Comparison of ENCODE assay signal across 15 cellular contexts in the genomic region with DNA sequence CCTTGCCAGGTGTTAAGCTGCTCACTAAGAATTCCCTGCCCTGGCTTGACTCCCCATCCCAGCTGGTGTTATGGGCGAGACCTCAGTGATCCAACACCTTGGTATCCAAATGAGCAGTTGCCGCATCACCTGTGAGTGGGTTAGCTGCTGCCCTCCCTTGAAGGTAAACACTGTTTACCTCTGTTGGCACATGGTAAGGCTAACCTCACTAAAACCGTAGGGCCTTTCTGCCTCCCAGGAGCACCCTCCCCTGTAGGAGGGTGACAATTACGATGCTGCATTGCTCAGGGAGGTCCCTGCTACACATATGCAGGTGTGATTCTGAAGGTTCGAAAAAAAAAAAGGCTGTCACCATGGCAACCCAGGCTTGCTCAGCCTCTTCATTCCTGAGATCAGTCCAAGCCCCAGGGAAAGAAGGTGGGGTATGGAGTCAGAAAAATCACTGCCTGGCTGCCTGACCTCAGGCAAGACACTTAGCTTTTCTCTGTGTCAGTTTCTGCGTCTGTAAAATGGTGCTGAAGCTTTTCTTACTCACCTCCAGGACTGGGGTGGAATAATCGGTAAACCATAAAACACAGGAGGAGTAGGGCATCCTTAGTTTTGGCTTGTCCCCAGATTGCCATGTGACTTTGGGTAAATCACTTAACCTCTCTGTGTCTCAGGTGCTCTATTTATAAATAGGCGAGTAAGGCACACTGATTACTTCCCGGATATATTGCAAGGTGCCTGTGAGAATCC.
DNase-seq lines count a peak whose midpoint lies in the region; ATAC-seq and TF ChIP-seq lines count a peak whose summit lies in the region.
"Had no signal": no experiment of that assay in that cellular context is flagged by ENCODE, and none has a peak within 500 bp of the region (broad histone marks: within the 10 kb centered on the region; RNA-seq: fewer than 3 reads in every experiment).

No MANE protein-coding gene starts in this region.

- no peaks in the 10 kb centered on the region for H3K9me3 Mint-ChIP-seq in activated naive CD4-positive, alpha-beta T cell treated with anti-CD3 and anti-CD28 coated beads, Interleukin-2, amount 10 ng/mL, durations not matched to agents 7 days and 5 days
- H3K9me3 Mint-ChIP-seq: CD4-positive, alpha-beta T cell had no signal

- TF ChIP-seq CTCF in HEK293 (tag by site-specific recombination; IDR thresholded peaks at IDR 0.05) (no peak), RWPE2 (IDR thresholded peaks at IDR 0.05; ENCODE audit: poor library complexity, severe bottlenecking) (no peak), GM13977 (IDR thresholded peaks at IDR 0.05; ENCODE audit: extremely low read depth, insufficient read depth, missing control alignments) (no peak)

- H3K9me3 ChIP-seq in HEK293 (ENCODE audit: control insufficient read depth, insufficient read depth, low read depth, low read length) (no peaks in the 10 kb centered on the region), RWPE2 (ENCODE audit: severe bottlenecking) (no peaks in the 10 kb centered on the region)
- H3K9me3 ChIP-seq: colonic mucosa had no signal

- H3K4me1 ChIP-seq in HEK293 (ENCODE audit: control insufficient read depth, insufficient read depth, low read length) (peaks cover 8% of the 10 kb centered on the region), RWPE2 (ENCODE audit: insufficient read depth, poor library complexity, severe bottlenecking) (peaks cover 20% of the 10 kb centered on the region)
- H3K4me1 ChIP-seq: colonic mucosa had no signal

- H3K4me3 Mint-ChIP-seq in activated naive CD4-positive, alpha-beta T cell treated with anti-CD3 and anti-CD28 coated beads, Interleukin-2, amount 10 ng/mL, durations not matched to agents 7 days and 5 days: no peak overlapping the region
- H3K4me3 Mint-ChIP-seq: activated CD4-positive, alpha-beta T cell treated with anti-CD3 and anti-CD28 coated beads for 36 hours; CD4-positive, alpha-beta T cell; T-helper 17 cell had no signal

- POLR2A ChIA-PET in HEK293 (lab: Yijun Ruan, JAX): interaction anchor here (0.5 to 0.8 kb wide), 2 partner anchors 9 to 37 kb away, joined by 4 read pairs; no protein-coding TSS in a partner anchor

- H3K27ac ChIP-seq in HEK293 (ENCODE audit: extremely low read depth, low read depth, low read length) (no peak overlapping the region), RWPE2 (ENCODE audit: poor library complexity, severe bottlenecking) (no peak overlapping the region)
- H3K27ac ChIP-seq: colonic mucosa had no signal

- no peak overlapping the region for H3K4me3 ChIP-seq in HEK293 (ENCODE audit: low read depth, low read length)
- H3K4me3 ChIP-seq in RWPE2 (ENCODE audit: severe bottlenecking): no peak overlapping the region
- H3K4me3 ChIP-seq: colonic mucosa had no signal

- in situ Hi-C loops in GM13977 (cut with MboI; ENCODE audit: low pct_unique_long_range_greater_than_20kb, low sequenced_read_pairs, unreplicated experiment): loop anchor here (10.0 kb wide), 1 partner anchor 65 kb away; no protein-coding TSS in a partner anchor

- H3K36me3 ChIP-seq in HEK293 (ENCODE audit: control insufficient read depth in 2 of 2, insufficient read depth in 1 of 2, low read length in 2 of 2) (no peaks in the 10 kb centered on the region), RWPE2 (ENCODE audit: low read depth) (no peaks in the 10 kb centered on the region)
- H3K36me3 ChIP-seq: colonic mucosa had no signal

- CTCF ChIA-PET in HEK293 (lab: Yijun Ruan, JAX): interaction anchor here (0.7 to 11.4 kb wide), 7 partner anchors 9 to 766 kb away, joined by 3 to 142 read pairs (median 4); no protein-coding TSS in a partner anchor
- CTCF ChIA-PET in activated naive CD4-positive, alpha-beta T cell treated with anti-CD3 and anti-CD28 coated beads, Interleukin-2, amount 10 ng/mL, durations not matched to agents 7 days and 5 days (lab: Charles Lee): interaction anchor here (0.8 to 2.0 kb wide), 2 partner anchors 13 to 27 kb away, joined by 3 to 9 read pairs; no protein-coding TSS in a partner anchor

- H3K27me3 Mint-ChIP-seq in activated naive CD4-positive, alpha-beta T cell treated with anti-CD3 and anti-CD28 coated beads, Interleukin-2, amount 10 ng/mL, durations not matched to agents 7 days and 5 days: peaks cover 49% of the 10 kb centered on the region

- DNase-seq in NCI-H187 (lab: John Stamatoyannopoulos, UW) (peak; percentile 57 to 85), RWPE2 (ENCODE audit: low spot score) (no peak), kidney tubule cell (ENCODE audit: low spot score) (peak; percentile 72), epidermal melanocyte (ENCODE audit: insufficient read length, low spot score) (no peak), GM13977 (ENCODE audit: low spot score) (no peak)
- no peak for DNase-seq in activated naive CD4-positive, alpha-beta T cell treated with anti-CD3 and anti-CD28 coated beads, Interleukin-2, amount 10 ng/mL, durations not matched to agents 7 days and 5 days
- DNase-seq: activated CD4-positive, alpha-beta T cell treated with anti-CD3 and anti-CD28 coated beads for 36 hours; activated T-cell treated with anti-CD3 and anti-CD28 coated beads, Interleukin-2, amount 50 U/mL, for 1 hour; CD4-positive, alpha-beta T cell; colonic mucosa; MV-4-11; T-helper 17 cell had no signal

- no peak overlapping the region for H3K27ac Mint-ChIP-seq in activated naive CD4-positive, alpha-beta T cell treated with anti-CD3 and anti-CD28 coated beads, Interleukin-2, amount 10 ng/mL, durations not matched to agents 7 days and 5 days
- H3K27ac Mint-ChIP-seq: activated CD4-positive, alpha-beta T cell treated with anti-CD3 and anti-CD28 coated beads for 36 hours; CD4-positive, alpha-beta T cell; progenitor cell of endocrine pancreas; T-helper 17 cell had no signal

- ATAC-seq in RWPE2 (ENCODE audit: low read depth) (peak; percentile 74), GM21723 (IDR thresholded peaks at IDR 0.05; ENCODE audit: unreplicated experiment) (no peak)
- ATAC-seq: activated CD4-positive, alpha-beta T cell treated with anti-CD3 and anti-CD28 coated beads for 36 hours; T-helper 17 cell had no signal

- no peaks in the 10 kb centered on the region for H3K36me3 Mint-ChIP-seq in activated naive CD4-positive, alpha-beta T cell treated with anti-CD3 and anti-CD28 coated beads, Interleukin-2, amount 10 ng/mL, durations not matched to agents 7 days and 5 days

- H3K4me1 Mint-ChIP-seq in activated naive CD4-positive, alpha-beta T cell treated with anti-CD3 and anti-CD28 coated beads, Interleukin-2, amount 10 ng/mL, durations not matched to agents 7 days and 5 days: peaks cover 7% of the 10 kb centered on the region

- H3K27me3 ChIP-seq in RWPE2 (ENCODE audit: insufficient read depth, poor library complexity, severe bottlenecking): no peaks in the 10 kb centered on the region
- H3K27me3 ChIP-seq: colonic mucosa had no signal

TF ChIP-seq in HEK293, 187 proteins besides CTCF, POLR2A, EP300 and RAD21:
- TF ChIP-seq, protein P1, sequence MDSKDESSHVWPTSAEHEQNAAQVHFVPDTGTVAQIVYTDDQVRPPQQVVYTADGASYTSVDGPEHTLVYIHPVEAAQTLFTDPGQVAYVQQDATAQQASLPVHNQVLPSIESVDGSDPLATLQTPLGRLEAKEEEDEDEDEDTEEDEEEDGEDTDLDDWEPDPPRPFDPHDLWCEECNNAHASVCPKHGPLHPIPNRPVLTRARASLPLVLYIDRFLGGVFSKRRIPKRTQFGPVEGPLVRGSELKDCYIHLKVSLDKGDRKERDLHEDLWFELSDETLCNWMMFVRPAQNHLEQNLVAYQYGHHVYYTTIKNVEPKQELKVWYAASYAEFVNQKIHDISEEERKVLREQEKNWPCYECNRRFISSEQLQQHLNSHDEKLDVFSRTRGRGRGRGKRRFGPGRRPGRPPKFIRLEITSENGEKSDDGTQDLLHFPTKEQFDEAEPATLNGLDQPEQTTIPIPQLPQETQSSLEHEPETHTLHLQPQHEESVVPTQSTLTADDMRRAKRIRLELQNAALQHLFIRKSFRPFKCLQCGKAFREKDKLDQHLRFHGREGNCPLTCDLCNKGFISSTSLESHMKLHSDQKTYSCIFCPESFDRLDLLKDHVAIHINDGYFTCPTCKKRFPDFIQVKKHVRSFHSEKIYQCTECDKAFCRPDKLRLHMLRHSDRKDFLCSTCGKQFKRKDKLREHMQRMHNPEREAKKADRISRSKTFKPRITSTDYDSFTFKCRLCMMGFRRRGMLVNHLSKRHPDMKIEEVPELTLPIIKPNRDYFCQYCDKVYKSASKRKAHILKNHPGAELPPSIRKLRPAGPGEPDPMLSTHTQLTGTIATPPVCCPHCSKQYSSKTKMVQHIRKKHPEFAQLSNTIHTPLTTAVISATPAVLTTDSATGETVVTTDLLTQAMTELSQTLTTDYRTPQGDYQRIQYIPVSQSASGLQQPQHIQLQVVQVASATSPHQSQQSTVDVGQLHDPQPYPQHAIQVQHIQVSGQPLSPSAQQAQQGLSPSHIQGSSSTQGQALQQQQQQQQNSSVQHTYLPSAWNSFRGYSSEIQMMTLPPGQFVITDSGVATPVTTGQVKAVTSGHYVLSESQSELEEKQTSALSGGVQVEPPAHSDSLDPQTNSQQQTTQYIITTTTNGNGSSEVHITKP (tag by site-specific recombination; IDR thresholded peaks at IDR 0.05): peak; percentile 44; the same call in 1 of the 2 replicates
- TF ChIP-seq ZNF10 (tag by site-specific recombination; IDR thresholded peaks at IDR 0.05) (0 out of 2 replicates have a peak, but pooled peaks have one; percentile 14), GLIS1 (tag by site-specific recombination; IDR thresholded peaks at IDR 0.05) (peak; percentile 37; the same call in 1 of the 2 replicates), HOXA7 (CRISPR knock-in tag; IDR thresholded peaks at IDR 0.05; ENCODE audit: borderline replicate concordance) (no peak), ZNF768 (tag by site-specific recombination; IDR thresholded peaks at IDR 0.05) (peak; percentile 39; the same call in 1 of the 2 replicates)

Comparison
In these comparisons a context has a peak if more than half of its experiments do, and no peak if none do; other contexts are left out.
1. DNase-seq: peak in NCI-H187 (2 of 2) and kidney tubule cell (single experiment); none in RWPE2 (single experiment), epidermal melanocyte (single experiment), activated naive CD4-positive, alpha-beta T cell treated with anti-CD3 and anti-CD28 coated beads, Interleukin-2, amount 10 ng/mL, durations not matched to agents 7 days and 5 days (single experiment) and GM13977 (single experiment).